Comparison of ENCODE assay signal across 1 cellular context in the genomic region with DNA sequence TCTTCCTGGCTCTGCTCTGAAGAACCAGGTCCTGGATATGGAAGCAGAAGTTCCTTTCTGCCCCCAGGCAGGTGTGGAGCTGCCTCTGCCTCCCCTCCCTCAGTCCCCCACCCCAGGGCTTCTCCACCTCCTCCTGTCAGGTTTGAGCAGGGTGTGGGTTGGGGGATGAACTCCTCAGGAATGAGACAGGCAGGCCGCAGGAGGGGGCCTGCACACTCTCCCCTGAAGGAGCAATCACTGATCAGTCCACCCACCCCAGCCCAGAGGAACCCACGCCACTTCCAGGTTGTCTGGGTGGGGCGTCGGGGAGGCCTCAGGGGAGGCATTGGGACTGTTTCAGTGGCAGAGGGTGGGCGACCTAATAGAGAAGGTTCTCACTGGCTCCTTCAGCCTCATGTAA.
TF ChIP-seq lines count a peak whose summit lies in the region.

No MANE protein-coding gene starts in this region.

TF ChIP-seq in HepG2, 621 proteins besides CTCF, POLR2A, EP300 and RAD21:
- TF ChIP-seq U2AF1 (optimal IDR thresholded peaks at IDR 0.05; ENCODE audit: low read depth, low read length) = no peak
- TF ChIP-seq ZBTB43 (CRISPR knock-in tag; conservative IDR thresholded peaks at IDR 0.05) = no peak
- no peak for TF ChIP-seq ZNF724P (CRISPR knock-in tag; IDR thresholded peaks at IDR 0.05; ENCODE audit: borderline replicate concordance)
- TF ChIP-seq, protein P1, sequence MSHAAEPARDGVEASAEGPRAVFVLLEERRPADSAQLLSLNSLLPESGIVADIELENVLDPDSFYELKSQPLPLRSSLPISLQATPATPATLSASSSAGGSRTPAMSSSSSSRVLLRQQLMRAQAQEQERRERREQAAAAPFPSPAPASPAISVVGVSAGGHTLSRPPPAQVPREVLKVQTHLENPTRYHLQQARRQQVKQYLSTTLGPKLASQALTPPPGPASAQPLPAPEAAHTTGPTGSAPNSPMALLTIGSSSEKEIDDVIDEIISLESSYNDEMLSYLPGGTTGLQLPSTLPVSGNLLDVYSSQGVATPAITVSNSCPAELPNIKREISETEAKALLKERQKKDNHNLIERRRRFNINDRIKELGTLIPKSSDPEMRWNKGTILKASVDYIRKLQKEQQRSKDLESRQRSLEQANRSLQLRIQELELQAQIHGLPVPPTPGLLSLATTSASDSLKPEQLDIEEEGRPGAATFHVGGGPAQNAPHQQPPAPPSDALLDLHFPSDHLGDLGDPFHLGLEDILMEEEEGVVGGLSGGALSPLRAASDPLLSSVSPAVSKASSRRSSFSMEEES (CRISPR knock-in tag; IDR thresholded peaks at IDR 0.05) = no peak
- TF ChIP-seq, protein P2, sequence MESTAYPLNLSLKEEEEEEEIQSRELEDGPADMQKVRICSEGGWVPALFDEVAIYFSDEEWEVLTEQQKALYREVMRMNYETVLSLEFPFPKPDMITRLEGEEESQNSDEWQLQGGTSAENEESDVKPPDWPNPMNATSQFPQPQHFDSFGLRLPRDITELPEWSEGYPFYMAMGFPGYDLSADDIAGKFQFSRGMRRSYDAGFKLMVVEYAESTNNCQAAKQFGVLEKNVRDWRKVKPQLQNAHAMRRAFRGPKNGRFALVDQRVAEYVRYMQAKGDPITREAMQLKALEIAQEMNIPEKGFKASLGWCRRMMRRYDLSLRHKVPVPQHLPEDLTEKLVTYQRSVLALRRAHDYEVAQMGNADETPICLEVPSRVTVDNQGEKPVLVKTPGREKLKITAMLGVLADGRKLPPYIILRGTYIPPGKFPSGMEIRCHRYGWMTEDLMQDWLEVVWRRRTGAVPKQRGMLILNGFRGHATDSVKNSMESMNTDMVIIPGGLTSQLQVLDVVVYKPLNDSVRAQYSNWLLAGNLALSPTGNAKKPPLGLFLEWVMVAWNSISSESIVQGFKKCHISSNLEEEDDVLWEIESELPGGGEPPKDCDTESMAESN (CRISPR knock-in tag; conservative IDR thresholded peaks at IDR 0.05) = no peak
- TF ChIP-seq DBP (CRISPR knock-in tag; IDR thresholded peaks at IDR 0.05; ENCODE audit: not compliant biosample characterization) = no peak
- TF ChIP-seq FOXP4 (CRISPR knock-in tag; IDR thresholded peaks at IDR 0.05) = no peak
